39 cellular contexts compared by ENCODE assay signal in the genomic region with DNA sequence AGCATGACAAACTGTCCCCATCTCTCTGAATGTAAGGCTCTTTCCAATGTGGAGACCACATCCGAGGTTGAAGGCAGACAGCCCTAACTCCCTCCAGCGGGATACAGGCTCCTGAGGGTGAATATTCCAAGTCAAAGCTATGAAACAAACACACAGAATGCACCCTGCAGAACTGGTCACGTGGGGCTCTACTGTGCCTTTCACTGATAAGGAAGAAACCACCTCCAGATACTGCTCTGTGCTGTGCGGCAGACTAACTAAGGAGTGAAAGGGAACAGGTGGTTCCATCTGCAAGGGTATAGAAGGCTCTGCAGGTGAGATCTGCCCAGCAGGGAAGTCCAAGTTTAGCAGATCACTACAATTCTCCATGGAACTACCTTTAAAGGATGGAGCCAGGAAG.
"Had no signal": no experiment of that assay in that cellular context is flagged by ENCODE, and none has a peak within 500 bp of the region (broad histone marks: within the 10 kb centered on the region; RNA-seq: fewer than 3 reads in every experiment).

No MANE protein-coding gene starts in this region.

- DNase-seq: activated effector memory CD4-positive, alpha-beta T cell treated with anti-CD3 and anti-CD28 coated beads, Interleukin-2, amount 50 U/mL, for 16 hours; activated effector memory CD4-positive, alpha-beta T cell treated with Interleukin-2 at 50 U/mL for 16 hours; activated gamma-delta T cell; activated gamma-delta T cell treated with Interleukin-2 at 50 U/mL for 16 hours; activated naive CD4-positive, alpha-beta T cell; activated naive CD4-positive, alpha-beta T cell treated with anti-CD3 and anti-CD28 coated beads for 36 hours; activated naive CD4-positive, alpha-beta T cell treated with anti-CD3 and anti-CD28 coated beads, Interleukin-2, amount 10 ng/mL, durations not matched to agents 7 days and 5 days; activated naive CD4-positive, alpha-beta T cell treated with anti-CD3 and anti-CD28 coated beads, Interleukin-2, amount 50 U/mL, for 16 hours; activated naive CD4-positive, alpha-beta T cell treated with Interleukin-2 at 50 U/mL for 16 hours; activated naive CD8-positive, alpha-beta T cell treated with anti-CD3 and anti-CD28 coated beads for 36 hours; activated naive CD8-positive, alpha-beta T cell treated with anti-CD3 and anti-CD28 coated beads, Interleukin-2, amount 10 ng/mL, durations not matched to agents 7 days and 5 days; activated naive CD8-positive, alpha-beta T cell treated with anti-CD3 and anti-CD28 coated beads, Interleukin-2, amount 50 U/mL, for 24 hours; activated T-cell treated with anti-CD3 and anti-CD28 coated beads, Interleukin-2, amount 50 U/mL, for 1 hour; activated T-cell treated with anti-CD3 and anti-CD28 coated beads, Interleukin-2, amount 50 U/mL, for 24 hours; activated T-cell treated with anti-CD3 and anti-CD28 coated beads, Interleukin-2, amount 50 U/mL, for 4 hours; activated T-cell treated with anti-CD3 and anti-CD28 coated beads, Interleukin-2, amount 50 U/mL, for 48 hours; activated T-cell treated with anti-CD3 and anti-CD28 coated beads, Interleukin-2, amount 50 U/mL, for 72 hours; amniotic stem cell; amygdala; anterior cingulate cortex; aorta; brain microvascular endothelial cell; caudate nucleus; central memory CD4-positive, alpha-beta T cell; cerebellar nuclear complex had no signal

- H3K36me3 Mint-ChIP-seq: activated naive CD4-positive, alpha-beta T cell treated with anti-CD3 and anti-CD28 coated beads, Interleukin-2, amount 10 ng/mL, durations not matched to agents 7 days and 5 days; activated naive CD4-positive, alpha-beta T cell treated with anti-CD3 and anti-CD28 coated beads, Interleukin-2, amount 50 U/mL, for 24 hours; activated naive CD4-positive, alpha-beta T cell treated with anti-CD3 and anti-CD28 coated beads, Interleukin-2, amount 50 U/mL, for 72 hours; activated naive CD8-positive, alpha-beta T cell; activated naive CD8-positive, alpha-beta T cell treated with anti-CD3 and anti-CD28 coated beads for 36 hours; activated naive CD8-positive, alpha-beta T cell treated with anti-CD3 and anti-CD28 coated beads, Interleukin-2, amount 10 ng/mL, durations not matched to agents 7 days and 5 days; brain had no signal

- H3K27ac Mint-ChIP-seq: activated naive CD4-positive, alpha-beta T cell treated with anti-CD3 and anti-CD28 coated beads for 36 hours; activated naive CD4-positive, alpha-beta T cell treated with anti-CD3 and anti-CD28 coated beads, Interleukin-2, amount 10 ng/mL, durations not matched to agents 7 days and 5 days; activated naive CD4-positive, alpha-beta T cell treated with anti-CD3 and anti-CD28 coated beads, Interleukin-2, amount 50 U/mL, for 24 hours; activated naive CD4-positive, alpha-beta T cell treated with anti-CD3 and anti-CD28 coated beads, Interleukin-2, amount 50 U/mL, for 72 hours; activated naive CD8-positive, alpha-beta T cell; activated naive CD8-positive, alpha-beta T cell treated with anti-CD3 and anti-CD28 coated beads for 36 hours; activated naive CD8-positive, alpha-beta T cell treated with anti-CD3 and anti-CD28 coated beads, Interleukin-2, amount 10 ng/mL, durations not matched to agents 7 days and 5 days; activated naive CD8-positive, alpha-beta T cell treated with anti-CD3 and anti-CD28 coated beads, Interleukin-2, amount 50 U/mL, for 24 hours; activated T-cell treated with anti-CD3 and anti-CD28 coated beads, Interleukin-2, amount 50 U/mL, for 24 hours; activated T-cell treated with anti-CD3 and anti-CD28 coated beads, Interleukin-2, amount 50 U/mL, for 72 hours; activated T-helper 1 cell treated with anti-CD3 and anti-CD28 coated beads, Interleukin-12 subunit alpha, Interleukin-12 subunit beta, Interleukin-2, Interleukin-4 antibody, amounts not matched to agents 30 ng/mL and 10 ng/mL and 1 ng/mL, durations not matched to agents 14 hours and 24 hours and 36 hours; activated T-helper 17 cell treated with anti-CD3 and anti-CD28 coated beads, Interleukin-2, amount 50 U/mL, for 72 hours; activated T-helper 2 cell treated with anti-CD3 and anti-CD28 coated beads, Interferon-gamma antibody, Interleukin-2, Interleukin-4, amounts not matched to agents 10 μg/mL and 5 μg/mL and 100 μg/mL, durations not matched to agents 14 hours and 24 hours and 36 hours; brain had no signal

- H3K36me3 ChIP-seq: adrenal gland, brain microvascular endothelial cell, breast epithelium, cardiac muscle cell had no signal

- ATAC-seq: activated naive CD4-positive, alpha-beta T cell treated with anti-CD3 and anti-CD28 coated beads, Interleukin-2, amount 50 U/mL, for 72 hours; activated naive CD8-positive, alpha-beta T cell treated with anti-CD3 and anti-CD28 coated beads, Interleukin-2, amount 50 U/mL, for 24 hours; activated T-cell treated with anti-CD3 and anti-CD28 coated beads, Interleukin-2, amount 50 U/mL, for 4 hours; activated T-cell treated with anti-CD3 and anti-CD28 coated beads, Interleukin-2, amount 50 U/mL, for 72 hours; activated T-helper 17 cell treated with anti-CD3 and anti-CD28 coated beads, Interleukin-2, amount 50 U/mL, for 72 hours; body of pancreas had no signal

- H3K9me3 ChIP-seq: adrenal gland, ascending aorta, body of pancreas, breast epithelium had no signal

- FAIRE-seq: bronchial epithelial cell had no signal

- H3K9me3 Mint-ChIP-seq: activated naive CD4-positive, alpha-beta T cell treated with anti-CD3 and anti-CD28 coated beads for 36 hours; activated naive CD4-positive, alpha-beta T cell treated with anti-CD3 and anti-CD28 coated beads, Interleukin-2, amount 10 ng/mL, durations not matched to agents 7 days and 5 days; activated naive CD4-positive, alpha-beta T cell treated with anti-CD3 and anti-CD28 coated beads, Interleukin-2, amount 50 U/mL, for 24 hours; activated naive CD4-positive, alpha-beta T cell treated with anti-CD3 and anti-CD28 coated beads, Interleukin-2, amount 50 U/mL, for 72 hours; activated naive CD8-positive, alpha-beta T cell treated with anti-CD3 and anti-CD28 coated beads for 36 hours; activated naive CD8-positive, alpha-beta T cell treated with anti-CD3 and anti-CD28 coated beads, Interleukin-2, amount 10 ng/mL, durations not matched to agents 7 days and 5 days; activated naive CD8-positive, alpha-beta T cell treated with anti-CD3 and anti-CD28 coated beads, Interleukin-2, amount 50 U/mL, for 24 hours; activated T-cell treated with anti-CD3 and anti-CD28 coated beads, Interleukin-2, amount 50 U/mL, for 24 hours; activated T-cell treated with anti-CD3 and anti-CD28 coated beads, Interleukin-2, amount 50 U/mL, for 4 hours; activated T-cell treated with anti-CD3 and anti-CD28 coated beads, Interleukin-2, amount 50 U/mL, for 72 hours; activated T-helper 1 cell treated with anti-CD3 and anti-CD28 coated beads, Interleukin-12 subunit alpha, Interleukin-12 subunit beta, Interleukin-2, Interleukin-4 antibody, amounts not matched to agents 30 ng/mL and 10 ng/mL and 1 ng/mL, durations not matched to agents 14 hours and 24 hours and 36 hours; activated T-helper 17 cell treated with anti-CD3 and anti-CD28 coated beads, Interleukin-2, amount 50 U/mL, for 72 hours; activated T-helper 2 cell treated with anti-CD3 and anti-CD28 coated beads, Interferon-gamma antibody, Interleukin-2, Interleukin-4, amounts not matched to agents 10 μg/mL and 5 μg/mL and 100 μg/mL, durations not matched to agents 14 hours and 24 hours and 36 hours; central memory CD8-positive, alpha-beta T cell had no signal

- H3K4me1 ChIP-seq: body of pancreas, breast epithelium had no signal

- H3K4me3 ChIP-seq: adrenal gland, ascending aorta, body of pancreas, breast epithelium, cardiac muscle cell had no signal

- H3K4me1 Mint-ChIP-seq: activated naive CD4-positive, alpha-beta T cell treated with anti-CD3 and anti-CD28 coated beads, Interleukin-2, amount 10 ng/mL, durations not matched to agents 7 days and 5 days; activated naive CD4-positive, alpha-beta T cell treated with anti-CD3 and anti-CD28 coated beads, Interleukin-2, amount 50 U/mL, for 24 hours; activated naive CD8-positive, alpha-beta T cell treated with anti-CD3 and anti-CD28 coated beads for 36 hours; activated naive CD8-positive, alpha-beta T cell treated with anti-CD3 and anti-CD28 coated beads, Interleukin-2, amount 10 ng/mL, durations not matched to agents 7 days and 5 days; activated T-helper 17 cell treated with anti-CD3 and anti-CD28 coated beads, Interleukin-2, amount 50 U/mL, for 72 hours; central memory CD8-positive, alpha-beta T cell had no signal

- H3K27ac ChIP-seq: adrenal gland, ascending aorta, body of pancreas, brain microvascular endothelial cell, breast epithelium, cardiac muscle cell had no signal

- H3K4me3 Mint-ChIP-seq: activated naive CD4-positive, alpha-beta T cell treated with anti-CD3 and anti-CD28 coated beads for 36 hours; activated naive CD4-positive, alpha-beta T cell treated with anti-CD3 and anti-CD28 coated beads, Interleukin-2, amount 10 ng/mL, durations not matched to agents 7 days and 5 days; activated naive CD4-positive, alpha-beta T cell treated with anti-CD3 and anti-CD28 coated beads, Interleukin-2, amount 50 U/mL, for 24 hours; activated naive CD8-positive, alpha-beta T cell; activated naive CD8-positive, alpha-beta T cell treated with anti-CD3 and anti-CD28 coated beads for 36 hours; activated naive CD8-positive, alpha-beta T cell treated with anti-CD3 and anti-CD28 coated beads, Interleukin-2, amount 10 ng/mL, durations not matched to agents 7 days and 5 days; activated naive CD8-positive, alpha-beta T cell treated with anti-CD3 and anti-CD28 coated beads, Interleukin-2, amount 50 U/mL, for 24 hours; activated T-cell treated with anti-CD3 and anti-CD28 coated beads, Interleukin-2, amount 50 U/mL, for 24 hours; activated T-cell treated with anti-CD3 and anti-CD28 coated beads, Interleukin-2, amount 50 U/mL, for 4 hours; activated T-cell treated with anti-CD3 and anti-CD28 coated beads, Interleukin-2, amount 50 U/mL, for 72 hours; activated T-helper 1 cell treated with anti-CD3 and anti-CD28 coated beads, Interleukin-12 subunit alpha, Interleukin-12 subunit beta, Interleukin-2, Interleukin-4 antibody, amounts not matched to agents 30 ng/mL and 10 ng/mL and 1 ng/mL, durations not matched to agents 14 hours and 24 hours and 36 hours; activated T-helper 17 cell treated with anti-CD3 and anti-CD28 coated beads, Interleukin-2, amount 50 U/mL, for 72 hours; brain; central memory CD8-positive, alpha-beta T cell had no signal

- H3K27me3 Mint-ChIP-seq: activated naive CD8-positive, alpha-beta T cell treated with anti-CD3 and anti-CD28 coated beads, Interleukin-2, amount 10 ng/mL, durations not matched to agents 7 days and 5 days had no signal

- H3K27me3 ChIP-seq: adrenal gland, ascending aorta, body of pancreas, brain microvascular endothelial cell, breast epithelium, cardiac muscle cell had no signal
